ENCODE assay signal across 20 cellular contexts in genomic region chr1:15282810-15283474, GRCh38. TPM values are rescaled to one million over a fixed set of nuclear protein-coding genes. Genes with fewer than 3 reads are reported as not detected.
DNase-seq lines count a peak whose midpoint lies in the region; ATAC-seq and TF ChIP-seq lines count a peak whose summit lies in the region.
"Had no signal": no experiment of that assay in that cellular context is flagged by ENCODE, and none has a peak within 500 bp of the region (broad histone marks: within the 10 kb centered on the region; RNA-seq: fewer than 3 reads in every experiment).

No MANE protein-coding gene starts in this region.

- no peaks in the 10 kb centered on the region for H3K9me3 Mint-ChIP-seq in activated naive CD4-positive, alpha-beta T cell treated with anti-CD3 and anti-CD28 coated beads, Interleukin-2, amount 10 ng/mL, durations not matched to agents 7 days and 5 days

- H3K4me1 Mint-ChIP-seq in activated naive CD4-positive, alpha-beta T cell treated with anti-CD3 and anti-CD28 coated beads, Interleukin-2, amount 10 ng/mL, durations not matched to agents 7 days and 5 days, result no peaks in the 10 kb centered on the region
- H3K4me1 Mint-ChIP-seq: CD14-positive monocyte; naive thymus-derived CD4-positive, alpha-beta T cell had no signal

- CTCF ChIA-PET in activated naive CD4-positive, alpha-beta T cell treated with anti-CD3 and anti-CD28 coated beads, Interleukin-2, amount 10 ng/mL, durations not matched to agents 7 days and 5 days (lab: Charles Lee), result interaction anchor here (1.0 kb wide), 1 partner anchor 22 kb away, joined by 3 read pairs; no protein-coding TSS in a partner anchor

- H3K9ac ChIP-seq in stomach smooth muscle (ENCODE audit: low read length in 2 of 2), result peak overlapping the region; percentile 57 to 64

- H3K9me3 ChIP-seq in breast epithelium, result no peaks in the 10 kb centered on the region
- H3K9me3 ChIP-seq in stomach smooth muscle (ENCODE audit: control insufficient read depth in 2 of 2, low read length in 2 of 2), result no peaks in the 10 kb centered on the region
- H3K9me3 ChIP-seq: Peyer's patch, upper lobe of left lung had no signal

- no peak overlapping the region for H3K4me3 Mint-ChIP-seq in activated naive CD4-positive, alpha-beta T cell treated with anti-CD3 and anti-CD28 coated beads, Interleukin-2, amount 10 ng/mL, durations not matched to agents 7 days and 5 days
- H3K4me3 Mint-ChIP-seq: CD14-positive monocyte; naive thymus-derived CD4-positive, alpha-beta T cell had no signal

- H3K27me3 ChIP-seq in breast epithelium (no peaks in the 10 kb centered on the region), stomach smooth muscle (ENCODE audit: control insufficient read depth in 1 of 2, insufficient read depth in 2 of 2, low read length in 2 of 2) (no peaks in the 10 kb centered on the region)
- H3K27me3 ChIP-seq: cardiac muscle cell, Peyer's patch, upper lobe of left lung had no signal

- H3K4me3 ChIP-seq in breast epithelium (no peak overlapping the region), stomach smooth muscle (ENCODE audit: low read length in 2 of 2) (peak overlapping the region in 1 of 2 donors; percentile 52)
- H3K4me3 ChIP-seq: cardiac muscle cell, Peyer's patch, upper lobe of left lung had no signal

- no peaks in the 10 kb centered on the region for H3K4me1 ChIP-seq in breast epithelium
- H3K4me1 ChIP-seq in stomach smooth muscle (ENCODE audit: control insufficient read depth, insufficient read depth, low read length), result peaks cover 22% of the 10 kb centered on the region

- peak; percentile 8 for DNase-seq in DMS53 (lab: John Stamatoyannopoulos, UW)
- DNase-seq in DMS53 treated with DMSO at 0.1 percent for 48 hours (lab: John Stamatoyannopoulos, UW; ENCODE audit: unreplicated experiment), result no peak
- peak in 1 of 2 donors; percentile 85 for DNase-seq in breast epithelium (ENCODE audit: low spot score in 2 of 2)
- peak; percentile 63 for DNase-seq in left ventricle myocardium superior
- DNase-seq in activated naive CD4-positive, alpha-beta T cell treated with anti-CD3 and anti-CD28 coated beads, Interleukin-2, amount 10 ng/mL, durations not matched to agents 7 days and 5 days, result no peak
- no peak for DNase-seq in NCI-H226
- DNase-seq: activated CD4-positive, CD25-positive, alpha-beta regulatory T cell treated with anti-CD3 and anti-CD28 coated beads, Interleukin-2, amount 50 U/mL, for 72 hours; activated CD8-positive, alpha-beta memory T cell treated with anti-CD3 and anti-CD28 coated beads, Interleukin-2, amount 50 U/mL, for 48 hours; activated naive CD4-positive, alpha-beta T cell treated with anti-CD3 and anti-CD28 coated beads, Interleukin-2, amount 50 U/mL, for 16 hours; naive thymus-derived CD4-positive, alpha-beta T cell; NCI-H510A; Peyer's patch; retina; stimulated activated CD4-positive, alpha-beta T cell treated with anti-CD3 and anti-CD28 coated beads, Interleukin-2, amount 100 ng/mL, for 24 hours; upper lobe of left lung had no signal

- TF ChIP-seq POLR2A in breast epithelium (IDR thresholded peaks at IDR 0.05), result no peak

- H3K36me3 ChIP-seq in breast epithelium, result no peaks in the 10 kb centered on the region
- H3K36me3 ChIP-seq in stomach smooth muscle (ENCODE audit: control insufficient read depth in 2 of 2, insufficient read depth in 2 of 2, low read length in 2 of 2), result no peaks in the 10 kb centered on the region
- H3K36me3 ChIP-seq: cardiac muscle cell, Peyer's patch, upper lobe of left lung had no signal

- H3K27ac ChIP-seq in breast epithelium, result peak overlapping the region; percentile 39 to 74
- H3K27ac ChIP-seq in stomach smooth muscle (ENCODE audit: low read length), result peak overlapping the region; percentile 91
- H3K27ac ChIP-seq: cardiac muscle cell, upper lobe of left lung had no signal

- peaks cover 50% of the 10 kb centered on the region for H3K27me3 Mint-ChIP-seq in activated naive CD4-positive, alpha-beta T cell treated with anti-CD3 and anti-CD28 coated beads, Interleukin-2, amount 10 ng/mL, durations not matched to agents 7 days and 5 days

- no peaks in the 10 kb centered on the region for H3K36me3 Mint-ChIP-seq in activated naive CD4-positive, alpha-beta T cell treated with anti-CD3 and anti-CD28 coated beads, Interleukin-2, amount 10 ng/mL, durations not matched to agents 7 days and 5 days
- H3K36me3 Mint-ChIP-seq: CD14-positive monocyte; naive thymus-derived CD4-positive, alpha-beta T cell had no signal

- peak; percentile 89 for ATAC-seq in left ventricle myocardium superior
- ATAC-seq in GM19452 (IDR thresholded peaks at IDR 0.05; ENCODE audit: unreplicated experiment), result no peak
- ATAC-seq: naive thymus-derived CD4-positive, alpha-beta T cell had no signal

- no peak overlapping the region for H3K27ac Mint-ChIP-seq in activated naive CD4-positive, alpha-beta T cell treated with anti-CD3 and anti-CD28 coated beads, Interleukin-2, amount 10 ng/mL, durations not matched to agents 7 days and 5 days
- H3K27ac Mint-ChIP-seq: CD14-positive monocyte; naive thymus-derived CD4-positive, alpha-beta T cell had no signal

- no peak for TF ChIP-seq CTCF in breast epithelium (IDR thresholded peaks at IDR 0.05)

- intact Hi-C loops in breast epithelium (cut with DNase I; ENCODE audit: low total_unique reads) (loop anchor here (10.0 kb wide), 1 partner anchor 158 kb away; no protein-coding TSS in a partner anchor), left ventricle myocardium superior (cut with micrococcal nuclease) (no loop called here)

RNA-seq across cellular contexts. Expression of gene FHAD1, which starts 35.9 kb away (rescaled TPM):
- total RNA-seq in breast epithelium (1 to 10 TPM in 2 of 3 donors, not detected in 1; 1.0 to 2.3 TPM), left ventricle myocardium superior (not detected)
- total RNA-seq: T-helper 1 cell treated with Interleukin-12 subunit alpha and Interleukin-12 subunit beta and Interleukin-4 antibody, amounts not matched to agents 30 ng/mL and 1 ng/mL, for 36 hours had no signal

Comparison
In these comparisons a context has a peak if more than half of its experiments do, and no peak if none do; other contexts are left out.
1. DNase-seq: peak in DMS53 (single experiment) and left ventricle myocardium superior (single experiment); none in DMS53 treated with DMSO at 0.1 percent for 48 hours (single experiment), activated naive CD4-positive, alpha-beta T cell treated with anti-CD3 and anti-CD28 coated beads, Interleukin-2, amount 10 ng/mL, durations not matched to agents 7 days and 5 days (single experiment) and NCI-H226 (single experiment).